ENCODE assay signal across 8 cellular contexts in genomic region chr17:31309525-31309924, GRCh38. TPM values are rescaled to one million over a fixed set of nuclear protein-coding genes. Genes with fewer than 3 reads are reported as not detected.
DNase-seq lines count a peak whose midpoint lies in the region; ATAC-seq, FAIRE-seq and TF ChIP-seq lines count a peak whose summit lies in the region.
"Had no signal": no experiment of that assay in that cellular context is flagged by ENCODE, and none has a peak within 500 bp of the region (broad histone marks: within the 10 kb centered on the region; RNA-seq: fewer than 3 reads in every experiment).

No MANE protein-coding gene starts in this region.

- H3K27ac ChIP-seq in sigmoid colon (peak overlapping the region in 2 of 4 donors; percentile 4 to 42), mesenchymal stem cell (ENCODE audit: low read length, poor library complexity, severe bottlenecking) (no peak overlapping the region)
- H3K27ac ChIP-seq: SK-N-MC had no signal

- H4K91ac ChIP-seq in mesenchymal stem cell (ENCODE audit: low read length), result no peak overlapping the region

- H3K27me3 ChIP-seq in sigmoid colon, result no peaks in the 10 kb centered on the region
- no peaks in the 10 kb centered on the region for H3K27me3 ChIP-seq in mesenchymal stem cell (ENCODE audit: control insufficient read depth in 1 of 2, insufficient read depth in 1 of 2, low read length in 2 of 2)

- H3K9me3 Mint-ChIP-seq in activated naive CD8-positive, alpha-beta T cell treated with anti-CD3 and anti-CD28 coated beads for 36 hours, result peaks cover 5% of the 10 kb centered on the region

- no peaks in the 10 kb centered on the region for H3K36me3 ChIP-seq in sigmoid colon
- peaks cover 2 to 31% of the 10 kb centered on the region in 2 experiments for H3K36me3 ChIP-seq in mesenchymal stem cell (ENCODE audit: control insufficient read depth in 1 of 2, insufficient read depth in 2 of 2, low read depth in 1 of 2, low read length in 2 of 2)

- no peak overlapping the region for H2BK12ac ChIP-seq in mesenchymal stem cell (ENCODE audit: low read length in 2 of 2)

- H3K4me3 Mint-ChIP-seq in activated naive CD8-positive, alpha-beta T cell treated with anti-CD3 and anti-CD28 coated beads for 36 hours, result peak overlapping the region; percentile 81

- H3K18ac ChIP-seq in mesenchymal stem cell (ENCODE audit: low read depth in 1 of 2, low read length in 2 of 2), result no peak overlapping the region

- no peak overlapping the region for H2AK5ac ChIP-seq in mesenchymal stem cell (ENCODE audit: low read length, severe bottlenecking)

- intact Hi-C loops in sciatic nerve (cut with DNase I), result no loop called here
- intact Hi-C loops in sigmoid colon (cut with DNase I), result no loop called here

- no peak overlapping the region for H3K9ac ChIP-seq in mesenchymal stem cell (ENCODE audit: low read length)

- no peak overlapping the region for H2AFZ ChIP-seq in mesenchymal stem cell (ENCODE audit: low read depth, low read length)

- H3K4me1 ChIP-seq in sigmoid colon (no peaks in the 10 kb centered on the region), mesenchymal stem cell (ENCODE audit: control insufficient read depth, insufficient read depth, low read depth, low read length) (no peaks in the 10 kb centered on the region)

- H3K14ac ChIP-seq in mesenchymal stem cell (ENCODE audit: low read length in 2 of 2), result no peak overlapping the region

- H3K36me3 Mint-ChIP-seq in activated naive CD8-positive, alpha-beta T cell treated with anti-CD3 and anti-CD28 coated beads for 36 hours, result peaks cover 40% of the 10 kb centered on the region

- H3K79me1 ChIP-seq in mesenchymal stem cell (replicated peaks; ENCODE audit: low read length, poor library complexity, severe bottlenecking), result peaks cover 8% of the 10 kb centered on the region

- no peak overlapping the region for H2BK15ac ChIP-seq in mesenchymal stem cell (ENCODE audit: low read depth, poor library complexity, severe bottlenecking)

- H2BK5ac ChIP-seq in mesenchymal stem cell (ENCODE audit: low read depth, low read length, poor library complexity, severe bottlenecking), result no peak overlapping the region

- peak overlapping the region in 1 of 4 donors; percentile 11 for H3K4me3 ChIP-seq in sigmoid colon
- no peak overlapping the region for H3K4me3 ChIP-seq in mesenchymal stem cell (ENCODE audit: insufficient read depth in 1 of 2, low read depth in 1 of 2, low read length in 2 of 2)
- H3K4me3 ChIP-seq: SK-N-MC had no signal

- H2BK120ac ChIP-seq in mesenchymal stem cell (ENCODE audit: low read depth, low read length), result no peak overlapping the region

- FAIRE-seq in GM12892 (lab: Jason Lieb, UNC), result peak; percentile 96

- H3K27me3 Mint-ChIP-seq in activated naive CD8-positive, alpha-beta T cell treated with anti-CD3 and anti-CD28 coated beads for 36 hours, result no peaks in the 10 kb centered on the region

- TF ChIP-seq POLR2A in GM12892 (IDR thresholded peaks at IDR 0.05; ENCODE audit: low read depth, low read length) (no peak), sigmoid colon (IDR thresholded peaks at IDR 0.05) (no peak)

- TF ChIP-seq EP300 in sigmoid colon (IDR thresholded peaks at IDR 0.05), result no peak

- ATAC-seq in sciatic nerve (peak; percentile 68), GM19397 (IDR thresholded peaks at IDR 0.05; ENCODE audit: unreplicated experiment) (no peak)

- no peak overlapping the region for H3K4me2 ChIP-seq in mesenchymal stem cell (ENCODE audit: low read length, poor library complexity, severe bottlenecking)

- H3K23ac ChIP-seq in mesenchymal stem cell (ENCODE audit: low read length in 2 of 2), result no peak overlapping the region

- no peak for DNase-seq in GM12892 (ENCODE audit: insufficient read length)
- DNase-seq in Kasumi-1 (lab: John Stamatoyannopoulos, UW), result peak; percentile 95 to 98
- DNase-seq in activated naive CD8-positive, alpha-beta T cell treated with anti-CD3 and anti-CD28 coated beads for 36 hours, result no peak
- no peak for DNase-seq in sciatic nerve (ENCODE audit: low spot score)
- DNase-seq in sigmoid colon, result no peak
- no peak for DNase-seq in mesenchymal stem cell

- H3K9me3 ChIP-seq in sigmoid colon, result no peaks in the 10 kb centered on the region
- no peaks in the 10 kb centered on the region for H3K9me3 ChIP-seq in mesenchymal stem cell (ENCODE audit: control insufficient read depth, low read length)

- H3K4ac ChIP-seq in mesenchymal stem cell (ENCODE audit: low read depth in 1 of 2, low read length in 2 of 2), result no peak overlapping the region

- peaks cover 71% of the 10 kb centered on the region for H3K4me1 Mint-ChIP-seq in activated naive CD8-positive, alpha-beta T cell treated with anti-CD3 and anti-CD28 coated beads for 36 hours

- H4K8ac ChIP-seq in mesenchymal stem cell (ENCODE audit: low read length), result no peak overlapping the region

- TF ChIP-seq CTCF in sigmoid colon (IDR thresholded peaks at IDR 0.05), result no peak

- 59 to 79% methylated on average over 2 of the region's 2 CpGs for WGBS in sigmoid colon, 2 donors
- WGBS in mesenchymal stem cell, result 100% methylated on average over 2 of the region's 2 CpGs

- H3K27ac Mint-ChIP-seq in activated naive CD8-positive, alpha-beta T cell treated with anti-CD3 and anti-CD28 coated beads for 36 hours, result peak overlapping the region; percentile 90

RNA-seq across cellular contexts. Expression of gene EVI2B, which starts 4.3 kb away (rescaled TPM):
- 58.3 TPM for polyA plus RNA-seq in GM12892 (2012; ENCODE audit: missing spikeins)
- 10 to 100 TPM; 14.8 to 16.5 TPM for total RNA-seq in activated naive CD8-positive, alpha-beta T cell treated with anti-CD3 and anti-CD28 coated beads for 36 hours
- 15.7 TPM for total RNA-seq in sciatic nerve
- 10 to 100 TPM in 2 of 4 donors, 1 to 10 TPM in 2; 6.9 to 17.5 (median 12.9) TPM for total RNA-seq in sigmoid colon
- polyA plus RNA-seq in sigmoid colon, result 10 to 100 TPM; 10.8 to 30.8 (median 15.5) TPM
- 4.1 TPM for polyA plus RNA-seq in mesenchymal stem cell (2013, experiment 1 of 2)
- polyA plus RNA-seq in mesenchymal stem cell (2013, experiment 2 of 2), result 4.2 TPM

RNA-seq across cellular contexts. Expression of gene EVI2A, which starts 11.9 kb away (rescaled TPM):
- polyA plus RNA-seq in GM12892 (2012; ENCODE audit: missing spikeins), result 35.4 TPM
- total RNA-seq in activated naive CD8-positive, alpha-beta T cell treated with anti-CD3 and anti-CD28 coated beads for 36 hours, result 10 to 100 TPM; 42.4 to 42.7 TPM
- total RNA-seq in sciatic nerve (9.3 TPM), sigmoid colon (1 to 10 TPM; 6.9 to 9.3 (median 7.6) TPM)
- polyA plus RNA-seq in sigmoid colon, result 10 to 100 TPM in 2 of 3 donors, 1 to 10 TPM in 1; 9.0 to 23.0 (median 10.2) TPM
- 1.6 TPM for polyA plus RNA-seq in mesenchymal stem cell (2013, experiment 1 of 2)
- polyA plus RNA-seq in mesenchymal stem cell (2013, experiment 2 of 2), result 1.5 TPM

RNA-seq across cellular contexts. Expression of gene OMG, which starts 12.5 kb away (rescaled TPM):
- polyA plus RNA-seq in GM12892 (2012; ENCODE audit: missing spikeins), result 3.9 TPM
- under 1 TPM in 1 of 2 experiments, not detected in 1; 0.14 TPM for total RNA-seq in activated naive CD8-positive, alpha-beta T cell treated with anti-CD3 and anti-CD28 coated beads for 36 hours
- 0.94 TPM for total RNA-seq in sciatic nerve
- 1 to 10 TPM in 1 of 4 donors, under 1 TPM in 1, not detected in 2; 0.71 to 3.0 TPM for total RNA-seq in sigmoid colon
- polyA plus RNA-seq in sigmoid colon, result 1 to 10 TPM in 1 of 3 donors, under 1 TPM in 1, not detected in 1; 0.64 to 5.4 TPM
- polyA plus RNA-seq in mesenchymal stem cell (2013, experiment 1 of 2), result 2.8 TPM
- 2.5 TPM for polyA plus RNA-seq in mesenchymal stem cell (2013, experiment 2 of 2)

Comparison
In these comparisons a context has a peak if more than half of its experiments do, and no peak if none do; other contexts are left out.
1. DNase-seq: peak in Kasumi-1 (2 of 2); none in GM12892 (single experiment), activated naive CD8-positive, alpha-beta T cell treated with anti-CD3 and anti-CD28 coated beads for 36 hours (single experiment), sciatic nerve (single experiment), sigmoid colon (single experiment) and mesenchymal stem cell (single experiment).